In genomic region chr5:180289966-180290365, GRCh38 we compare ENCODE assay signal across 13 cellular contexts. TPM values are rescaled to one million over a fixed set of nuclear protein-coding genes. Genes with fewer than 3 reads are reported as not detected.
DNase-seq lines count a peak whose midpoint lies in the region; ATAC-seq, FAIRE-seq and TF ChIP-seq lines count a peak whose summit lies in the region.
"Had no signal": no experiment of that assay in that cellular context is flagged by ENCODE, and none has a peak within 500 bp of the region (broad histone marks: within the 10 kb centered on the region; RNA-seq: fewer than 3 reads in every experiment).

No MANE protein-coding gene starts in this region.

- no peak overlapping the region for H3K27ac ChIP-seq in A549
- no peak overlapping the region for H3K27ac ChIP-seq in DND-41 (ENCODE audit: low read length)
- H3K27ac ChIP-seq: WERI-Rb-1 had no signal

- no peak overlapping the region; the same call in 1 of the 2 replicates for H3K9ac ChIP-seq in DND-41 (ENCODE audit: low read depth, low read length)

- H3K36me3 ChIP-seq in DND-41 (ENCODE audit: insufficient read depth, low read length): peaks cover 25% of the 10 kb centered on the region
- H3K36me3 ChIP-seq: WERI-Rb-1 had no signal

- no peak overlapping the region for H2AFZ ChIP-seq in DND-41 (ENCODE audit: low read depth, low read length)

- 91% methylated on average over 5 of the region's 5 CpGs for WGBS in A549 (ENCODE audit: missing lambda C conversion rate)

- H3K27me3 ChIP-seq in DND-41 (ENCODE audit: insufficient read depth, low read length, poor library complexity): no peaks in the 10 kb centered on the region

- no peak overlapping the region for H3K4me3 ChIP-seq in A549
- H3K4me3 ChIP-seq in DND-41 (ENCODE audit: low read depth in 1 of 2, low read length in 2 of 2): peak overlapping the region in 1 of 2 experiments; percentile 96; a peak in 2 of 4 replicates

- H3K4me2 ChIP-seq in A549 (peak overlapping the region; percentile 82), DND-41 (ENCODE audit: insufficient read depth, low read length) (peak overlapping the region; percentile 87)

- H3K4me1 Mint-ChIP-seq in activated CD8-positive, alpha-beta T cell treated with anti-CD3 and anti-CD28 coated beads for 36 hours (ENCODE audit: low read depth): peaks cover 29% of the 10 kb centered on the region
- peaks cover 40% of the 10 kb centered on the region for H3K4me1 Mint-ChIP-seq in memory B cell

- POLR2A ChIA-PET in A549 (lab: Yijun Ruan, JAX): no interaction called here
- POLR2A ChIA-PET in activated CD8-positive, alpha-beta T cell treated with anti-CD3 and anti-CD28 coated beads for 36 hours (lab: Charles Lee): no interaction called here

- peak overlapping the region; percentile 10 for H3K27ac Mint-ChIP-seq in activated CD8-positive, alpha-beta T cell treated with anti-CD3 and anti-CD28 coated beads for 36 hours
- no peak overlapping the region for H3K27ac Mint-ChIP-seq in memory B cell

- H4K20me1 ChIP-seq in DND-41 (ENCODE audit: insufficient read depth, low read length): peaks cover 45% of the 10 kb centered on the region

- no peaks in the 10 kb centered on the region for H3K9me3 Mint-ChIP-seq in activated CD8-positive, alpha-beta T cell treated with anti-CD3 and anti-CD28 coated beads for 36 hours
- no peaks in the 10 kb centered on the region for H3K9me3 Mint-ChIP-seq in memory B cell
- H3K9me3 Mint-ChIP-seq: activated T-cell treated with anti-CD3 and anti-CD28 coated beads, Interleukin-2, amount 50 U/mL, for 72 hours had no signal

- no peak for TF ChIP-seq CTCF in A549 (IDR thresholded peaks at IDR 0.05)
- TF ChIP-seq CTCF in DND-41 (IDR thresholded peaks at IDR 0.05; ENCODE audit: borderline replicate concordance, extremely low read depth, low read length, poor library complexity, severe bottlenecking): no peak
- no peak for TF ChIP-seq CTCF in activated CD8-positive, alpha-beta T cell treated with anti-CD3 and anti-CD28 coated beads for 36 hours (IDR thresholded peaks at IDR 0.05)

- no peak for FAIRE-seq in A549 (lab: Jason Lieb, UNC)
- FAIRE-seq: bronchial epithelial cell had no signal

- TF ChIP-seq POLR2A in A549 (IDR thresholded peaks at IDR 0.05; ENCODE audit: low read length): no peak

- H3K4me1 ChIP-seq in A549: peaks cover 18% of the 10 kb centered on the region
- peaks cover 39% of the 10 kb centered on the region for H3K4me1 ChIP-seq in DND-41 (ENCODE audit: insufficient read depth, low read length)

- no peak for TF ChIP-seq RAD21 in A549 (conservative IDR thresholded peaks at IDR 0.05 in 1 of 2, IDR thresholded peaks at IDR 0.05 in 1 of 2)

- peaks cover 14% of the 10 kb centered on the region for H3K36me3 Mint-ChIP-seq in activated CD8-positive, alpha-beta T cell treated with anti-CD3 and anti-CD28 coated beads for 36 hours (ENCODE audit: low read depth)
- peaks cover 16% of the 10 kb centered on the region for H3K36me3 Mint-ChIP-seq in memory B cell

- DNase-seq in A549 (ENCODE audit: low read depth in 1 of 2, low spot score in 1 of 2) (no peak), DND-41 (no peak), memory B cell (ENCODE audit: low spot score in 2 of 2) (no peak), cortex of kidney (lab: John Stamatoyannopoulos, UW) (no peak), hypothalamus (lab: John Stamatoyannopoulos, UW) (no peak), globus pallidus (ENCODE audit: low spot score) (no peak), activated gamma-delta T cell (lab: John Stamatoyannopoulos, UW) (no peak)
- DNase-seq in activated CD8-positive, alpha-beta T cell treated with anti-CD3 and anti-CD28 coated beads for 36 hours: no peak
- DNase-seq: activated T-cell treated with anti-CD3 and anti-CD28 coated beads, Interleukin-2, amount 50 U/mL, for 72 hours; GDM1; NCI-H1417 treated with DMSO at 0.1 percent for 48 hours; WERI-Rb-1 had no signal

- H3K9me3 ChIP-seq in A549 (no peaks in the 10 kb centered on the region), DND-41 (ENCODE audit: insufficient read depth, low read length, severe bottlenecking) (no peaks in the 10 kb centered on the region)

- no peak for TF ChIP-seq EP300 in A549 (IDR thresholded peaks at IDR 0.05)

- intact Hi-C loops in activated CD8-positive, alpha-beta T cell treated with anti-CD3 and anti-CD28 coated beads for 36 hours (cut with micrococcal nuclease): loop anchor here (5.0 kb wide), 1 partner anchor 182 kb away; no protein-coding TSS in a partner anchor

- ATAC-seq in A549 (no peak), DND-41 (ENCODE audit: insufficient read depth, low read depth) (no peak), memory B cell (ENCODE audit: low read depth) (no peak)
- no peak for ATAC-seq in activated CD8-positive, alpha-beta T cell treated with anti-CD3 and anti-CD28 coated beads for 36 hours
- ATAC-seq: activated T-cell treated with anti-CD3 and anti-CD28 coated beads, Interleukin-2, amount 50 U/mL, for 72 hours had no signal

- H3K27me3 Mint-ChIP-seq in activated CD8-positive, alpha-beta T cell treated with anti-CD3 and anti-CD28 coated beads for 36 hours: no peaks in the 10 kb centered on the region
- H3K27me3 Mint-ChIP-seq in memory B cell: no peaks in the 10 kb centered on the region

- H3K4me3 Mint-ChIP-seq in activated CD8-positive, alpha-beta T cell treated with anti-CD3 and anti-CD28 coated beads for 36 hours: peak overlapping the region; percentile 74
- H3K4me3 Mint-ChIP-seq in memory B cell: peak overlapping the region; percentile 94

- peaks cover 67% of the 10 kb centered on the region for H3K79me2 ChIP-seq in DND-41 (ENCODE audit: insufficient read depth, low read length)

- CTCF ChIA-PET in A549 (lab: Yijun Ruan, JAX): interaction anchor here (0.9 to 10.6 kb wide), 7 partner anchors 10 to 316 kb away, joined by 3 to 344 read pairs (median 6); partner anchors contain the start of gene RASGEF1C
- CTCF ChIA-PET in activated CD8-positive, alpha-beta T cell treated with anti-CD3 and anti-CD28 coated beads for 36 hours (lab: Charles Lee): interaction anchor here (0.9 to 2.5 kb wide), 4 partner anchors 10 to 81 kb away, joined by 3 to 22 read pairs (median 4); partner anchors contain the start of gene RASGEF1C

TF ChIP-seq in A549, 52 proteins besides CTCF, POLR2A, EP300 and RAD21:
- TF ChIP-seq ESRRA (IDR thresholded peaks at IDR 0.05; ENCODE audit: borderline replicate concordance, low read length) (no peak), ATOH8 (CRISPR knock-in tag; IDR thresholded peaks at IDR 0.05; ENCODE audit: low read depth) (no peak), BHLHE40 (IDR thresholded peaks at IDR 0.05; ENCODE audit: low read depth, low read length) (no peak), KDM5A (IDR thresholded peaks at IDR 0.05) (no peak), MYC (IDR thresholded peaks at IDR 0.05; ENCODE audit: borderline replicate concordance, low read length) (no peak), SMC3 (IDR thresholded peaks at IDR 0.05) (no peak), FOSL2 (IDR thresholded peaks at IDR 0.05) (no peak), FOSL2 (CRISPR knock-in tag; IDR thresholded peaks at IDR 0.05) (no peak), NFE2L2 (conservative IDR thresholded peaks at IDR 0.05; ENCODE audit: low read length) (no peak), EHMT2 (IDR thresholded peaks at IDR 0.05; ENCODE audit: low read depth) (no peak), ELK1 (IDR thresholded peaks at IDR 0.05; ENCODE audit: low read depth, low read length) (no peak), RNF2 (IDR thresholded peaks at IDR 0.05; ENCODE audit: borderline replicate concordance, low read depth) (no peak), EHF (CRISPR knock-in tag; IDR thresholded peaks at IDR 0.05) (no peak), MAZ (IDR thresholded peaks at IDR 0.05; ENCODE audit: borderline replicate concordance, low read depth, low read length) (no peak), HES2 (IDR thresholded peaks at IDR 0.05) (no peak)

RNA-seq across cellular contexts. Expression of gene MAPK9, which starts 1.9 kb away (rescaled TPM):
- polyA plus RNA-seq in A549 (2011; rRNA removed): 52.7 and 66.9 TPM in 2 replicates
- polyA plus RNA-seq in A549 (2012; cell fraction: cytosol; rRNA removed): 31.5 and 35.5 TPM in 2 replicates
- polyA plus RNA-seq in A549 (2012; cell fraction: nucleus; rRNA removed): 17.8 and 29.8 TPM in 2 replicates
- polyA plus RNA-seq in A549 (2017; fragmentation: RNase III; extraction: RNeasy Plus Mini Kit Qiagen cat#74134 plus additional on column Dnase treatment): 34.6 to 36.6 TPM (median 34.7 TPM) in 3 replicates
- polyA minus RNA-seq in A549 (2011; rRNA and poly(A)+ RNA removed): 57.9 and 65.4 TPM in 2 replicates
- 10 to 100 TPM; 31.8 to 33.2 TPM for total RNA-seq in activated CD8-positive, alpha-beta T cell treated with anti-CD3 and anti-CD28 coated beads for 36 hours
